In genomic region chr1:109392788-109393580, GRCh38 we compare ENCODE assay signal across 7 cellular contexts. TPM values are rescaled to one million over a fixed set of nuclear protein-coding genes. Genes with fewer than 3 reads are reported as not detected.
DNase-seq lines count a peak whose midpoint lies in the region; ATAC-seq and TF ChIP-seq lines count a peak whose summit lies in the region.

No MANE protein-coding gene starts in this region.

- H3K36me3 ChIP-seq in Loucy (ENCODE audit: insufficient read depth, low read length) (no peaks in the 10 kb centered on the region), lower lobe of right lung (no peaks in the 10 kb centered on the region)

- H3K27ac ChIP-seq in lower lobe of right lung: peak overlapping the region; percentile 74

- H4K20me1 ChIP-seq in Loucy (ENCODE audit: insufficient read depth, low read length, poor library complexity, severe bottlenecking): peaks cover 13% of the 10 kb centered on the region

- peaks cover 77% of the 10 kb centered on the region for H3K79me2 ChIP-seq in Loucy (ENCODE audit: insufficient read depth, low read length)

- no peaks in the 10 kb centered on the region for H3K9me2 ChIP-seq in Loucy (replicated peaks; ENCODE audit: low read depth, low read length)

- H3K4me3 ChIP-seq in Loucy (ENCODE audit: low read length, poor library complexity, severe bottlenecking) (peak overlapping the region; percentile 60), lower lobe of right lung (peak overlapping the region; percentile 27)

- no peak for TF ChIP-seq CTCF in Loucy (conservative IDR thresholded peaks at IDR 0.05; ENCODE audit: low read length)
- TF ChIP-seq CTCF in lower lobe of right lung (IDR thresholded peaks at IDR 0.05): no peak
- no peak for TF ChIP-seq CTCF in type B pancreatic cell (conservative IDR thresholded peaks at IDR 0.05)

- H3K9me3 Mint-ChIP-seq in type B pancreatic cell: no peaks in the 10 kb centered on the region

- in situ Hi-C loops in ACHN (cut with HindIII; ENCODE audit: low pct_ligation_motif_present, low pct_unique_long_range_greater_than_20kb, low sequenced_read_pairs): no loop called here

- H3K36me3 Mint-ChIP-seq in type B pancreatic cell: no peaks in the 10 kb centered on the region

- H3K4me1 Mint-ChIP-seq in type B pancreatic cell (ENCODE audit: unreplicated experiment): peaks cover 27% of the 10 kb centered on the region

- peak overlapping the region; percentile 52 for H3K9ac ChIP-seq in Loucy (ENCODE audit: low read depth, low read length, poor library complexity, severe bottlenecking)

- peaks cover 8% of the 10 kb centered on the region for H3K27me3 Mint-ChIP-seq in type B pancreatic cell

- ATAC-seq in lower lobe of right lung (peak; percentile 75 to 87), HG03139 (IDR thresholded peaks at IDR 0.05; ENCODE audit: unreplicated experiment) (no peak)

- peak; percentile 40 for DNase-seq in cerebellar cortex (ENCODE audit: low spot score)
- DNase-seq in lower lobe of right lung: peak; percentile 78
- no peak for DNase-seq in type B pancreatic cell (ENCODE audit: extremely low spot score, unreplicated experiment)
- no peak for DNase-seq in NCI-H748 (lab: John Stamatoyannopoulos, UW; ENCODE audit: unreplicated experiment)
- no peak for DNase-seq in ACHN

- peak overlapping the region; percentile 73 for H3K27ac Mint-ChIP-seq in type B pancreatic cell

- H3K4me2 ChIP-seq in Loucy (ENCODE audit: low read depth, low read length, poor library complexity, severe bottlenecking): peak overlapping the region; percentile 92

- H3K4me1 ChIP-seq in Loucy (ENCODE audit: insufficient read depth, low read length, poor library complexity, severe bottlenecking): peaks cover 37% of the 10 kb centered on the region
- H3K4me1 ChIP-seq in lower lobe of right lung: peaks cover 84% of the 10 kb centered on the region

- H3K9me3 ChIP-seq in Loucy (ENCODE audit: insufficient read depth, low read depth, low read length): no peaks in the 10 kb centered on the region
- no peaks in the 10 kb centered on the region for H3K9me3 ChIP-seq in lower lobe of right lung

- intact Hi-C loops in lower lobe of right lung (cut with DNase I): no loop called here

- H3F3A ChIP-seq in Loucy (ENCODE audit: low read depth): no peaks in the 10 kb centered on the region; the same call in 1 of the 2 replicates

- H3K27me3 ChIP-seq in Loucy (ENCODE audit: insufficient read depth, low read length, poor library complexity, severe bottlenecking) (no peaks in the 10 kb centered on the region), lower lobe of right lung (ENCODE audit: low read depth) (no peaks in the 10 kb centered on the region)

- no peak overlapping the region for H2AFZ ChIP-seq in Loucy (ENCODE audit: low read length)

- H3K4me3 Mint-ChIP-seq in type B pancreatic cell: peak overlapping the region; percentile 51

RNA-seq across cellular contexts. Expression of gene SORT1, which starts 4.7 kb away (rescaled TPM):
- 178 TPM for total RNA-seq in lower lobe of right lung
- 52.3 and 88.6 TPM in 2 replicates for total RNA-seq in type B pancreatic cell (ENCODE audit: low replicate concordance)

RNA-seq across cellular contexts. Expression of gene PSMA5, which starts 33.3 kb away (rescaled TPM):
- total RNA-seq in lower lobe of right lung (55.4 TPM), type B pancreatic cell (ENCODE audit: low replicate concordance) (84.3 and 85.7 TPM in 2 replicates)

Comparison
In these comparisons a context has a peak if more than half of its experiments do, and no peak if none do; other contexts are left out.
1. DNase-seq: peak in cerebellar cortex (single experiment) and lower lobe of right lung (single experiment); none in type B pancreatic cell (single experiment), NCI-H748 (single experiment) and ACHN (single experiment).